Comparison of ENCODE assay signal across 22 cellular contexts in genomic region chr5:136153581-136154236, GRCh38. TPM values are rescaled to one million over a fixed set of nuclear protein-coding genes. Genes with fewer than 3 reads are reported as not detected.
DNase-seq lines count a peak whose midpoint lies in the region; ATAC-seq, FAIRE-seq and TF ChIP-seq lines count a peak whose summit lies in the region.
"Had no signal": no experiment of that assay in that cellular context is flagged by ENCODE, and none has a peak within 500 bp of the region (broad histone marks: within the 10 kb centered on the region; RNA-seq: fewer than 3 reads in every experiment).

No MANE protein-coding gene starts in this region.

- H2BK120ac ChIP-seq in H9 (ENCODE audit: low read depth, low read length, poor library complexity, severe bottlenecking) (no peak overlapping the region), trophoblast cell (ENCODE audit: insufficient read depth, low read length, poor library complexity) (no peak overlapping the region)

- SMC1A ChIA-PET in GM12878 (lab: Charles Lee; ENCODE audit: uncharacterized antibody, unreplicated experiment) = interaction anchor here (0.5 to 1.9 kb wide), 8 partner anchors 10 to 751 kb away, joined by 3 to 5 read pairs (median 3); no protein-coding TSS in a partner anchor

- BruUV-seq in Caco-2 (replicated peaks; lab: Mats Ljungman, UMichigan) (TSS peak; percentile 9), GM12878 (replicated peaks; lab: Mats Ljungman, UMichigan) (TSS peak; percentile 24)

- DNase-seq in Caco-2 = no peak
- no peak for DNase-seq in H9
- no peak for DNase-seq in GM12878 (ENCODE audit: low read depth, low spot score)
- DNase-seq in trophoblast cell = no peak
- no peak for DNase-seq in esophagus squamous epithelium (lab: John Stamatoyannopoulos, UW)
- DNase-seq: Calu3; CD4-positive, alpha-beta memory T cell; DMS79 treated with DMSO at 0.1 percent for 48 hours; GF-D8; HCEC 1CT; HFFc6 had no signal

- in situ Hi-C loops in GM12878 (cut with MboI) = no loop called here

- H3K9me3 ChIP-seq in Caco-2 = no peaks in the 10 kb centered on the region
- no peaks in the 10 kb centered on the region for H3K9me3 ChIP-seq in H9 (ENCODE audit: control insufficient read depth, low read depth, low read length)
- H3K9me3 ChIP-seq in GM12878 (replicated peaks; ENCODE audit: control insufficient read depth, insufficient read depth, low read length) = no peaks in the 10 kb centered on the region; the same call in 2 of the 3 replicates
- H3K9me3 ChIP-seq in trophoblast cell (ENCODE audit: insufficient read depth, low read depth, low read length) = no peaks in the 10 kb centered on the region
- no peaks in the 10 kb centered on the region for H3K9me3 ChIP-seq in esophagus squamous epithelium
- H3K9me3 ChIP-seq: BLaER1 had no signal

- POLR2A ChIA-PET in Caco-2 (lab: Charles Lee) = no interaction called here
- POLR2A ChIA-PET in GM12878 (lab: Charles Lee) = no interaction called here

- H3K27ac Mint-ChIP-seq in Caco-2 (ENCODE audit: unreplicated experiment) = no peak overlapping the region
- peak overlapping the region in 2 of 3 experiments; percentile 15 to 64; a peak in 3 of 7 replicates for H3K27ac Mint-ChIP-seq in H9
- H3K27ac Mint-ChIP-seq: CD14-positive monocyte, HFFc6, IgD-negative memory B cell had no signal

- TF ChIP-seq RAD21 in GM12878 (IDR thresholded peaks at IDR 0.05; ENCODE audit: insufficient read depth, low read depth, low read length) = no peak

- H3K4me2 ChIP-seq in H9 (ENCODE audit: insufficient read depth, insufficient read length, low read length) (no peak overlapping the region), GM12878 (ENCODE audit: control insufficient read depth, insufficient read depth) (no peak overlapping the region), trophoblast cell (ENCODE audit: low read length) (no peak overlapping the region)
- H3K4me2 ChIP-seq: BLaER1, KMS-11 had no signal

- no peak for TF ChIP-seq EP300 in GM12878 (IDR thresholded peaks at IDR 0.05; ENCODE audit: borderline replicate concordance in 1 of 2, control insufficient read depth in 1 of 2, low read depth in 2 of 2, low read length in 2 of 2)

- H2BK20ac ChIP-seq in H9 (ENCODE audit: low read depth, low read length, poor library complexity, severe bottlenecking) = no peak overlapping the region

- no peak overlapping the region for H2BK5ac ChIP-seq in H9 (ENCODE audit: insufficient read length, low read length)
- H2BK5ac ChIP-seq in trophoblast cell (ENCODE audit: low read depth, low read length, poor library complexity) = no peak overlapping the region

- H3K36me3 ChIP-seq in Caco-2 (ENCODE audit: control insufficient read depth, insufficient read depth, low read length) (peaks cover 11% of the 10 kb centered on the region), GM12878 (ENCODE audit: control insufficient read depth in 2 of 2, insufficient read depth in 2 of 2, low read length in 1 of 2) (peaks cover 2 to 15% of the 10 kb centered on the region in 2 experiments; a peak in 3 of 4 replicates), trophoblast cell (ENCODE audit: control insufficient read depth in 1 of 2, insufficient read depth in 2 of 2, low read length in 2 of 2) (peaks cover 2 to 13% of the 10 kb centered on the region in 2 experiments), esophagus squamous epithelium (peaks cover 0 to 57% (median 12%) of the 10 kb centered on the region in 3 donors)

- H3K4me3 ChIP-seq in Caco-2 (ENCODE audit: low read depth, low read length) (no peak overlapping the region), GM12878 (no peak overlapping the region), trophoblast cell (ENCODE audit: low read depth, low read length) (no peak overlapping the region), esophagus squamous epithelium (no peak overlapping the region)
- H3K4me3 ChIP-seq: BLaER1 had no signal

- H4K20me1 ChIP-seq in H9 (ENCODE audit: control insufficient read depth, insufficient read depth, insufficient read length) (no peaks in the 10 kb centered on the region), GM12878 (ENCODE audit: control insufficient read depth, insufficient read depth) (no peaks in the 10 kb centered on the region)

- CTCF ChIA-PET in Caco-2 (lab: Charles Lee) = no interaction called here
- CTCF ChIA-PET in GM12878 (lab: Yijun Ruan, JAX) = interaction anchor here (0.7 to 0.9 kb wide), 2 partner anchors 11 to 14 kb away, joined by 3 read pairs; no protein-coding TSS in a partner anchor

- H3K27me3 Mint-ChIP-seq in Caco-2 (ENCODE audit: insufficient read depth, unreplicated experiment) (no peaks in the 10 kb centered on the region), H9 (ENCODE audit: low read depth) (no peaks in the 10 kb centered on the region)
- H3K27me3 Mint-ChIP-seq: CD4-positive, alpha-beta memory T cell; IgD-negative memory B cell had no signal

- H3K9me3 Mint-ChIP-seq in Caco-2 (ENCODE audit: unreplicated experiment) (peaks cover 16% of the 10 kb centered on the region), H9 (peaks cover 3 to 4% of the 10 kb centered on the region in 2 experiments; a peak in 3 of 5 replicates)
- H3K9me3 Mint-ChIP-seq: CD4-positive, alpha-beta memory T cell; HFFc6; IgD-negative memory B cell had no signal

- H3K23me2 ChIP-seq in H9 (ENCODE audit: insufficient read length, low read depth, low read length, poor library complexity, severe bottlenecking) = no peaks in the 10 kb centered on the region

- ATAC-seq in GM12878 (no peak), HG02884 (IDR thresholded peaks at IDR 0.05; ENCODE audit: unreplicated experiment) (no peak), HG03469 (IDR thresholded peaks at IDR 0.05; ENCODE audit: unreplicated experiment) (no peak)

- H3K27me3 ChIP-seq in Caco-2 (replicated peaks; ENCODE audit: control insufficient read depth, insufficient read depth, low read length) (no peaks in the 10 kb centered on the region), H9 (ENCODE audit: insufficient read depth, low read length) (no peaks in the 10 kb centered on the region), GM12878 (replicated peaks in 1 of 2; ENCODE audit: control insufficient read depth in 2 of 2, insufficient read depth in 2 of 2, low read length in 1 of 2) (no peaks in the 10 kb centered on the region), trophoblast cell (ENCODE audit: insufficient read depth, low read length) (no peaks in the 10 kb centered on the region), esophagus squamous epithelium (no peaks in the 10 kb centered on the region)
- H3K27me3 ChIP-seq: BLaER1 had no signal

- H3K56ac ChIP-seq in H9 (ENCODE audit: insufficient read length, low read depth, low read length) = no peak overlapping the region

- H3K4me1 ChIP-seq in Caco-2 = peaks cover 50% of the 10 kb centered on the region
- H3K4me1 ChIP-seq in H9 (ENCODE audit: insufficient read depth, low read length) = no peaks in the 10 kb centered on the region
- H3K4me1 ChIP-seq in GM12878 (ENCODE audit: control insufficient read depth, insufficient read depth, low read length) = no peaks in the 10 kb centered on the region
- no peaks in the 10 kb centered on the region for H3K4me1 ChIP-seq in trophoblast cell (ENCODE audit: control insufficient read depth in 1 of 2, insufficient read depth in 2 of 2, low read length in 2 of 2)
- H3K4me1 ChIP-seq in esophagus squamous epithelium = peaks cover 0 to 48% (median 5%) of the 10 kb centered on the region in 3 donors
- H3K4me1 ChIP-seq: BLaER1 had no signal

- peaks cover 7% of the 10 kb centered on the region for H3K79me1 ChIP-seq in H9 (ENCODE audit: insufficient read depth, low read depth, low read length, poor library complexity, severe bottlenecking)
- no peaks in the 10 kb centered on the region for H3K79me1 ChIP-seq in trophoblast cell (ENCODE audit: low read length)

- TF ChIP-seq POLR2A in GM12878 (IDR thresholded peaks at IDR 0.05; ENCODE audit: low read depth, low read length) (no peak), esophagus squamous epithelium (IDR thresholded peaks at IDR 0.05) (no peak)

- no peak overlapping the region for H3K27ac ChIP-seq in H9 (ENCODE audit: insufficient read length, low read depth, low read length)
- no peak overlapping the region for H3K27ac ChIP-seq in GM12878 (ENCODE audit: control insufficient read depth, insufficient read depth)
- no peak overlapping the region for H3K27ac ChIP-seq in trophoblast cell (ENCODE audit: low read depth, low read length)
- no peak overlapping the region for H3K27ac ChIP-seq in esophagus squamous epithelium
- H3K27ac ChIP-seq: BLaER1, HL-60, KMS-11 had no signal

- H4K91ac ChIP-seq in H9 (ENCODE audit: insufficient read length, low read depth, low read length) (no peak overlapping the region), trophoblast cell (ENCODE audit: low read depth, low read length) (no peak overlapping the region)

- H3T11ph ChIP-seq in H9 (ENCODE audit: low read length) = no peak overlapping the region

- no peak overlapping the region for H3K9ac ChIP-seq in H9 (ENCODE audit: extremely low read depth, insufficient read length, low read length)
- H3K9ac ChIP-seq in GM12878 (ENCODE audit: control insufficient read depth, insufficient read depth, low read length) = no peak overlapping the region
- H3K9ac ChIP-seq in trophoblast cell (ENCODE audit: low read length) = no peak overlapping the region
- H3K9ac ChIP-seq: BLaER1, KMS-11 had no signal

- H3K79me2 ChIP-seq in H9 (ENCODE audit: insufficient read depth, low read length) (peaks cover 1% of the 10 kb centered on the region; the same call in 1 of the 2 replicates), GM12878 (ENCODE audit: control insufficient read depth, insufficient read depth, low read length) (no peaks in the 10 kb centered on the region; the same call in 1 of the 2 replicates), trophoblast cell (ENCODE audit: control insufficient read depth, insufficient read depth, low read length, poor library complexity) (no peaks in the 10 kb centered on the region)

- H3K14ac ChIP-seq in H9 (ENCODE audit: insufficient read depth, low read length) = no peak overlapping the region
- H3K14ac ChIP-seq in trophoblast cell (ENCODE audit: low read length) = no peak overlapping the region

- no peak overlapping the region for H3K23ac ChIP-seq in H9 (ENCODE audit: insufficient read length, low read depth, low read length)
- no peak overlapping the region for H3K23ac ChIP-seq in trophoblast cell (ENCODE audit: low read length)

- no peak overlapping the region for H4K8ac ChIP-seq in H9 (replicated peaks; ENCODE audit: insufficient read length, low read depth, low read length)
- H4K8ac ChIP-seq in trophoblast cell (ENCODE audit: low read depth, low read length) = no peak overlapping the region

- H3K4me3 Mint-ChIP-seq in Caco-2 (ENCODE audit: unreplicated experiment) = no peak overlapping the region
- no peak overlapping the region for H3K4me3 Mint-ChIP-seq in H9
- H3K4me3 Mint-ChIP-seq: CD14-positive monocyte; CD4-positive, alpha-beta memory T cell; HFFc6; IgD-negative memory B cell had no signal

- H3K36me3 Mint-ChIP-seq in Caco-2 (ENCODE audit: insufficient read depth, unreplicated experiment) = peaks cover 74% of the 10 kb centered on the region
- peaks cover 37 to 52% (median 51%) of the 10 kb centered on the region in 3 experiments for H3K36me3 Mint-ChIP-seq in H9 (ENCODE audit: insufficient read depth in 1 of 3, low read depth in 3 of 3)

- H2BK12ac ChIP-seq in H9 (ENCODE audit: insufficient read length, low read depth, low read length) (no peak overlapping the region), trophoblast cell (ENCODE audit: low read length) (no peak overlapping the region)

- H3K18ac ChIP-seq in H9 (ENCODE audit: insufficient read length, low read depth, low read length) = no peak overlapping the region
- peak overlapping the region; percentile 53 for H3K18ac ChIP-seq in trophoblast cell (ENCODE audit: low read length)

- H4K5ac ChIP-seq in H9 (ENCODE audit: insufficient read length, low read depth, low read length) = no peak overlapping the region

- intact Hi-C loops in Caco-2 (cut with micrococcal nuclease; ENCODE audit: unreplicated experiment) = loop anchor here (5.0 kb wide), 1 partner anchor 51 kb away; no protein-coding TSS in a partner anchor
- intact Hi-C loops in GM12878 (cut with micrococcal nuclease; ENCODE audit: unreplicated experiment) = no loop called here
- intact Hi-C loops in esophagus squamous epithelium (cut with DNase I) = no loop called here

- H3K4me1 Mint-ChIP-seq in Caco-2 (ENCODE audit: low read depth, unreplicated experiment) (peaks cover 49% of the 10 kb centered on the region), H9 (peaks cover 14% of the 10 kb centered on the region in 2 experiments)

- H3K4ac ChIP-seq in H9 (ENCODE audit: low read depth, low read length) (no peak overlapping the region), trophoblast cell (ENCODE audit: low read depth, low read length) (no peak overlapping the region)

- no CpG with 5 or more reads among the region's 11 CpGs for WGBS in H9 (ENCODE audit: extremely low coverage, insufficient read length, low lambda C conversion rate)
- WGBS in GM12878 (ENCODE audit: insufficient coverage, insufficient replicate concordance, low lambda C conversion rate, missing lambda C conversion rate) = 97% methylated on average over 11 of the region's 11 CpGs
- no CpG with 5 or more reads among the region's 11 CpGs for WGBS in trophoblast cell (ENCODE audit: extremely low coverage, insufficient coverage, insufficient read length)
- WGBS in esophagus squamous epithelium, 2 donors = 92 to 93% methylated on average over 11 of the region's 11 CpGs

- no peak overlapping the region for H2BK15ac ChIP-seq in H9 (ENCODE audit: low read depth, low read length)

- no peak for TF ChIP-seq CTCF in Caco-2 (IDR thresholded peaks at IDR 0.05; ENCODE audit: insufficient read depth in 1 of 2, low read depth in 1 of 2, low read length in 1 of 2, severe bottlenecking in 1 of 2, unreplicated experiment in 1 of 2)
- no peak for TF ChIP-seq CTCF in H9 (conservative IDR thresholded peaks at IDR 0.05)
- TF ChIP-seq CTCF in GM12878 (IDR thresholded peaks at IDR 0.05 in 2 of 3, conservative IDR thresholded peaks at IDR 0.05 in 1 of 3; ENCODE audit: control insufficient read depth in 2 of 3, extremely low read depth in 1 of 3, insufficient read depth in 1 of 3, low read depth in 3 of 3, low read length in 3 of 3) = no peak
- no peak for TF ChIP-seq CTCF in esophagus squamous epithelium (IDR thresholded peaks at IDR 0.05)

- no peak for FAIRE-seq in GM12878 (lab: Jason Lieb, UNC)
- FAIRE-seq: A204.1, H1 had no signal

- no peak overlapping the region for H2AFZ ChIP-seq in H9 (ENCODE audit: low read length)
- no peak overlapping the region for H2AFZ ChIP-seq in GM12878 (ENCODE audit: control insufficient read depth, low read depth, low read length)
- H2AFZ ChIP-seq in trophoblast cell (ENCODE audit: insufficient read depth, low read length, poor library complexity) = no peak overlapping the region

- no peak overlapping the region for H2AK5ac ChIP-seq in H9 (ENCODE audit: insufficient read length, low read length)
- no peak overlapping the region for H2AK5ac ChIP-seq in trophoblast cell (ENCODE audit: low read length)

- RAD21 ChIA-PET in GM12878 (lab: Charles Lee; ENCODE audit: unreplicated experiment) = no interaction called here

- H4K12ac ChIP-seq in trophoblast cell (ENCODE audit: low read depth, low read length) = no peak overlapping the region

RNA-seq across cellular contexts. Expression of gene SMAD5, which starts 21.1 kb away (rescaled TPM):
- 141 and 142 TPM in 2 replicates for total RNA-seq in Caco-2 (2022)
- total RNA-seq in H9 (2021) = 58.3 and 69.3 TPM in 2 replicates
- total RNA-seq in GM12878 (2013; cell fraction: nucleolus; rRNA removed) = 145 and 164 TPM in 2 replicates
- 8.0 and 10.4 TPM in 2 replicates for total RNA-seq in GM12878 (2014; rRNA removed)
- total RNA-seq in GM12878 (2014; rRNA removed; fragmentation: Illumina TruSeq; extraction: Trizol) = 11.1 and 11.4 TPM in 2 replicates
- total RNA-seq in GM12878 (2021) = 14.8 and 15.4 TPM in 2 replicates
- 5.4 TPM for polyA plus RNA-seq in GM12878 (2011; ENCODE audit: low read depth)
- 40.6 and 56.1 TPM in 2 replicates for polyA plus RNA-seq in GM12878 (2011; rRNA removed)
- 16.7 and 22.3 TPM in 2 replicates for polyA plus RNA-seq in GM12878 (2011; cell fraction: cytosol; rRNA removed)
- 19.8 and 23.5 TPM in 2 replicates for polyA plus RNA-seq in GM12878 (2011; cell fraction: nucleus; rRNA removed)
- polyA plus RNA-seq in GM12878 (2012) = 5.0 and 5.7 TPM in 2 replicates
- polyA plus RNA-seq in GM12878 (2014; fragmentation: Illumina TruSeq; extraction: Trizol) = 9.2 and 11.1 TPM in 2 replicates
- polyA plus RNA-seq in GM12878 (2014; fragmentation: Nextera tagmentation; extraction: Ambion mirVana) = 1 to 10 TPM; 3.6 to 7.1 TPM
- 12.4 and 12.5 TPM in 2 replicates for polyA plus RNA-seq in GM12878 (2014; rRNA removed)
- 10 to 100 TPM; 14.2 to 16.0 TPM for polyA plus RNA-seq in GM12878 (2016; fragmentation: Nextera tagmentation; extraction: Ambion mirVana)
- polyA minus RNA-seq in GM12878 (2011; rRNA and poly(A)+ RNA removed) = 45.7 and 59.2 TPM in 2 replicates
- 11.4 and 22.4 TPM in 2 replicates for polyA minus RNA-seq in GM12878 (2011; cell fraction: cytosol; rRNA and poly(A)+ RNA removed)
- 21.9 and 33.2 TPM in 2 replicates for polyA minus RNA-seq in GM12878 (2011; cell fraction: nucleus; rRNA and poly(A)+ RNA removed)
- polyA plus RNA-seq in trophoblast cell (2013) = 16.4 and 16.7 TPM in 2 replicates
- total RNA-seq in esophagus squamous epithelium = 10 to 100 TPM; 32.0 to 49.6 (median 38.1) TPM

RNA-seq across cellular contexts. Expression of gene SMIM32, which starts 39.3 kb away (rescaled TPM):
- total RNA-seq in Caco-2 (2022) (0.63 and 0.66 TPM in 2 replicates), H9 (2021) (0.13 TPM in 1 of 2 replicates, not detected in the other), GM12878 (2014; rRNA removed) (not detected in 2 replicates), GM12878 (2014; rRNA removed; fragmentation: Illumina TruSeq; extraction: Trizol) (not detected in 2 replicates), GM12878 (2021) (not detected in 2 replicates), esophagus squamous epithelium (not detected)
- not detected in 2 replicates for total RNA-seq in GM12878 (2013; cell fraction: nucleolus; rRNA removed)
- not detected for polyA plus RNA-seq in GM12878 (2011; ENCODE audit: low read depth)
- polyA plus RNA-seq in GM12878 (2011; rRNA removed) (not detected in 2 replicates), GM12878 (2014; fragmentation: Illumina TruSeq; extraction: Trizol) (not detected in 2 replicates), GM12878 (2014; fragmentation: Nextera tagmentation; extraction: Ambion mirVana) (not detected), GM12878 (2014; rRNA removed) (not detected in 2 replicates), GM12878 (2016; fragmentation: Nextera tagmentation; extraction: Ambion mirVana) (not detected)
- not detected in 2 replicates for polyA plus RNA-seq in GM12878 (2011; cell fraction: cytosol; rRNA removed)
- not detected in 2 replicates for polyA plus RNA-seq in GM12878 (2011; cell fraction: nucleus; rRNA removed)
- not detected in 2 replicates for polyA plus RNA-seq in GM12878 (2012)
- not detected in 2 replicates for polyA minus RNA-seq in GM12878 (2011; rRNA and poly(A)+ RNA removed)
- not detected in 2 replicates for polyA minus RNA-seq in GM12878 (2011; cell fraction: cytosol; rRNA and poly(A)+ RNA removed)
- not detected in 2 replicates for polyA minus RNA-seq in GM12878 (2011; cell fraction: nucleus; rRNA and poly(A)+ RNA removed)
- 2.0 and 2.4 TPM in 2 replicates for polyA plus RNA-seq in trophoblast cell (2013)
- total RNA-seq: CD4-positive, alpha-beta memory T cell; HFFc6; HT1080; LHCN-M2 had no signal
- polyA plus RNA-seq: CD14-positive monocyte; CD4-positive, alpha-beta memory T cell; IgD-negative memory B cell had no signal
